25 cellular contexts compared by ENCODE assay signal in the genomic region with DNA sequence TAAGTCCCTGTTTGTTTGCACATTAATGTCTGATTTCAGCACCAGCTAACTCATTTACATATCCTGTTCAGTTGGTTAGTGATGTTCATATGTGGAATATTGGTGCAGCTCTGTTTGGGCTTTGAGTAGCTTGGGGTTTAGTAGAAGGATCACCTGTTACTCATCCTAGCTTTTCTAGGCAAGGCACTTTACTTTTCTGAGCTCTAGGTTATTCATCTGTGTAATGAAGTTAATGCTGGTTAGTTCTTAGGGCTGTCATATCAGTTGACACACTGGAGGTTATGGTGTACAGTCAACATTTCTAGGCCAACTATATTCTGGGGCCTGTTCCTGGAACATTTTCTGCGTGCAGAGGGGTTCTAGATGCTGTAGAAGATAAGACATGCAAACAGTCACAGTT.
DNase-seq lines count a peak whose midpoint lies in the region; ATAC-seq and TF ChIP-seq lines count a peak whose summit lies in the region.
"Had no signal": no experiment of that assay in that cellular context is flagged by ENCODE, and none has a peak within 500 bp of the region (broad histone marks: within the 10 kb centered on the region; RNA-seq: fewer than 3 reads in every experiment).

No MANE protein-coding gene starts in this region.

- H3K36me3 Mint-ChIP-seq in activated T-helper 1 cell treated with anti-CD3 and anti-CD28 coated beads, Interleukin-12 subunit alpha, Interleukin-12 subunit beta, Interleukin-2, Interleukin-4 antibody, amounts not matched to agents 30 ng/mL and 10 ng/mL and 1 ng/mL, durations not matched to agents 14 hours and 24 hours and 36 hours (ENCODE audit: low read depth): peaks cover 4% of the 10 kb centered on the region

- intact Hi-C loops in activated T-helper 1 cell treated with anti-CD3 and anti-CD28 coated beads, Interleukin-12 subunit alpha, Interleukin-12 subunit beta, Interleukin-2, Interleukin-4 antibody, amounts not matched to agents 30 ng/mL and 10 ng/mL and 1 ng/mL, durations not matched to agents 14 hours and 24 hours and 36 hours (cut with micrococcal nuclease): no loop called here

- H3K36me3 ChIP-seq in HEK293 (ENCODE audit: control insufficient read depth in 2 of 2, insufficient read depth in 1 of 2, low read length in 2 of 2) (no peaks in the 10 kb centered on the region), right atrium auricular region (no peaks in the 10 kb centered on the region), HAP-1 (replicated peaks) (no peaks in the 10 kb centered on the region)
- no peaks in the 10 kb centered on the region for H3K36me3 ChIP-seq in effector memory CD4-positive, alpha-beta T cell (ENCODE audit: control insufficient read depth, insufficient read depth, low read length)
- H3K36me3 ChIP-seq: sigmoid colon, thyroid gland had no signal

- H3K4me3 Mint-ChIP-seq in activated T-helper 1 cell treated with anti-CD3 and anti-CD28 coated beads, Interleukin-12 subunit alpha, Interleukin-12 subunit beta, Interleukin-2, Interleukin-4 antibody, amounts not matched to agents 30 ng/mL and 10 ng/mL and 1 ng/mL, durations not matched to agents 14 hours and 24 hours and 36 hours: no peak overlapping the region
- H3K4me3 Mint-ChIP-seq: activated naive CD8-positive, alpha-beta T cell treated with anti-CD3 and anti-CD28 coated beads, Interleukin-2, amount 10 ng/mL, durations not matched to agents 7 days and 5 days; CD14-positive monocyte; endodermal cell; memory B cell had no signal

- TF ChIP-seq CTCF in HEK293 (tag by site-specific recombination; IDR thresholded peaks at IDR 0.05) (no peak), right atrium auricular region (IDR thresholded peaks at IDR 0.05) (no peak)

- peaks cover 22% of the 10 kb centered on the region for H3K4me1 Mint-ChIP-seq in activated T-helper 1 cell treated with anti-CD3 and anti-CD28 coated beads, Interleukin-12 subunit alpha, Interleukin-12 subunit beta, Interleukin-2, Interleukin-4 antibody, amounts not matched to agents 30 ng/mL and 10 ng/mL and 1 ng/mL, durations not matched to agents 14 hours and 24 hours and 36 hours (ENCODE audit: low read depth)
- H3K4me1 Mint-ChIP-seq: CD14-positive monocyte, memory B cell had no signal

- peak; percentile 90 to 93 for ATAC-seq in activated CD4-positive, CD25-positive, alpha-beta regulatory T cell treated with anti-CD3 and anti-CD28 coated beads, Interleukin-2, amount 50 U/mL, for 24 hours
- ATAC-seq: HepG2, left lobe of liver had no signal

- H3K27me3 Mint-ChIP-seq in activated T-helper 1 cell treated with anti-CD3 and anti-CD28 coated beads, Interleukin-12 subunit alpha, Interleukin-12 subunit beta, Interleukin-2, Interleukin-4 antibody, amounts not matched to agents 30 ng/mL and 10 ng/mL and 1 ng/mL, durations not matched to agents 14 hours and 24 hours and 36 hours (ENCODE audit: insufficient read depth): no peaks in the 10 kb centered on the region
- H3K27me3 Mint-ChIP-seq: activated naive CD8-positive, alpha-beta T cell treated with anti-CD3 and anti-CD28 coated beads, Interleukin-2, amount 10 ng/mL, durations not matched to agents 7 days and 5 days; memory B cell had no signal

- peak overlapping the region; percentile 70; the same call in 1 of the 2 replicates for H3K27ac ChIP-seq in HEK293 (ENCODE audit: extremely low read depth, low read depth, low read length)
- no peak overlapping the region for H3K27ac ChIP-seq in right atrium auricular region
- no peak overlapping the region for H3K27ac ChIP-seq in effector memory CD4-positive, alpha-beta T cell (ENCODE audit: insufficient read depth, low read length, poor library complexity, severe bottlenecking)
- H3K27ac ChIP-seq: 22Rv1, sigmoid colon, thyroid gland had no signal

- in situ Hi-C loops in HAP-1 (cut with MboI; ENCODE audit: low sequenced_read_pairs): no loop called here

- H3K4me1 ChIP-seq in HEK293 (ENCODE audit: control insufficient read depth, insufficient read depth, low read length) (peaks cover 19% of the 10 kb centered on the region), right atrium auricular region (no peaks in the 10 kb centered on the region), HAP-1 (no peaks in the 10 kb centered on the region)
- H3K4me1 ChIP-seq in effector memory CD4-positive, alpha-beta T cell (ENCODE audit: control insufficient read depth, insufficient read depth, low read length, poor library complexity, severe bottlenecking): no peaks in the 10 kb centered on the region
- H3K4me1 ChIP-seq: sigmoid colon had no signal

- POLR2A ChIA-PET in HEK293 (lab: Yijun Ruan, JAX): no interaction called here

- peaks cover 4% of the 10 kb centered on the region for H3K9me3 Mint-ChIP-seq in activated T-helper 1 cell treated with anti-CD3 and anti-CD28 coated beads, Interleukin-12 subunit alpha, Interleukin-12 subunit beta, Interleukin-2, Interleukin-4 antibody, amounts not matched to agents 30 ng/mL and 10 ng/mL and 1 ng/mL, durations not matched to agents 14 hours and 24 hours and 36 hours
- H3K9me3 Mint-ChIP-seq: activated naive CD8-positive, alpha-beta T cell treated with anti-CD3 and anti-CD28 coated beads, Interleukin-2, amount 10 ng/mL, durations not matched to agents 7 days and 5 days; endodermal cell; memory B cell had no signal

- H3K9me3 ChIP-seq in HEK293 (ENCODE audit: control insufficient read depth, insufficient read depth, low read depth, low read length) (no peaks in the 10 kb centered on the region), right atrium auricular region (no peaks in the 10 kb centered on the region), HAP-1 (no peaks in the 10 kb centered on the region)
- no peaks in the 10 kb centered on the region for H3K9me3 ChIP-seq in effector memory CD4-positive, alpha-beta T cell (ENCODE audit: control insufficient read depth, low read length)
- H3K9me3 ChIP-seq: sigmoid colon, thyroid gland had no signal

- CTCF ChIA-PET in HEK293 (lab: Yijun Ruan, JAX): no interaction called here

- no peak overlapping the region for H3K4me3 ChIP-seq in HEK293 (ENCODE audit: low read depth, low read length)
- H3K4me3 ChIP-seq in right atrium auricular region: no peak overlapping the region
- H3K4me3 ChIP-seq in effector memory CD4-positive, alpha-beta T cell (ENCODE audit: insufficient read depth, low read depth, low read length, poor library complexity, severe bottlenecking): no peak overlapping the region
- no peak overlapping the region for H3K4me3 ChIP-seq in HAP-1
- H3K4me3 ChIP-seq: sigmoid colon, thyroid gland had no signal

- H3K27me3 ChIP-seq in right atrium auricular region (no peaks in the 10 kb centered on the region), HAP-1 (ENCODE audit: low read depth) (no peaks in the 10 kb centered on the region)
- no peaks in the 10 kb centered on the region for H3K27me3 ChIP-seq in effector memory CD4-positive, alpha-beta T cell (replicated peaks; ENCODE audit: control insufficient read depth, insufficient read depth, low read length, poor library complexity, severe bottlenecking)
- H3K27me3 ChIP-seq: sigmoid colon, thyroid gland had no signal

- H3K27ac Mint-ChIP-seq in activated T-helper 1 cell treated with anti-CD3 and anti-CD28 coated beads, Interleukin-12 subunit alpha, Interleukin-12 subunit beta, Interleukin-2, Interleukin-4 antibody, amounts not matched to agents 30 ng/mL and 10 ng/mL and 1 ng/mL, durations not matched to agents 14 hours and 24 hours and 36 hours: peak overlapping the region; percentile 60
- H3K27ac Mint-ChIP-seq: activated naive CD8-positive, alpha-beta T cell treated with anti-CD3 and anti-CD28 coated beads, Interleukin-2, amount 10 ng/mL, durations not matched to agents 7 days and 5 days; CD14-positive monocyte; endodermal cell; memory B cell had no signal

- DNase-seq in activated CD4-positive, CD25-positive, alpha-beta regulatory T cell (lab: John Stamatoyannopoulos, UW): no peak
- no peak for DNase-seq in activated T-helper 1 cell treated with anti-CD3 and anti-CD28 coated beads, Interleukin-12 subunit alpha, Interleukin-12 subunit beta, Interleukin-2, Interleukin-4 antibody, amounts not matched to agents 30 ng/mL and 10 ng/mL and 1 ng/mL, durations not matched to agents 14 hours and 24 hours and 36 hours (ENCODE audit: low spot score)
- DNase-seq in kidney tubule cell (ENCODE audit: low spot score): peak; percentile 51
- no peak for DNase-seq in right atrium auricular region (ENCODE audit: low spot score)
- no peak for DNase-seq in effector memory CD4-positive, alpha-beta T cell
- no peak for DNase-seq in HAP-1 (ENCODE audit: low spot score in 2 of 2)
- DNase-seq: activated CD4-positive, alpha-beta T cell treated with anti-CD3 and anti-CD28 coated beads, Interleukin-2, amount 50 U/mL, for 48 hours; activated naive CD8-positive, alpha-beta T cell treated with anti-CD3 and anti-CD28 coated beads, Interleukin-2, amount 10 ng/mL, durations not matched to agents 7 days and 5 days; caudate nucleus; endodermal cell; hippocampal formation; NCI-H187 treated with DMSO at 0.1 percent for 48 hours; NCI-H524; NK-92 treated with Interleukin-12 subunit alpha and Interleukin-12 subunit beta, amount 100 ng/mL, for 24 hours; SHP77; sigmoid colon; stimulated activated naive CD4-positive, alpha-beta T cell; thyroid gland had no signal

TF ChIP-seq in HEK293, 187 proteins besides CTCF, POLR2A, EP300 and RAD21:
- TF ChIP-seq ZEB2 (tag by site-specific recombination; IDR thresholded peaks at IDR 0.05) (no peak), ZNF654 (tag by site-specific recombination; IDR thresholded peaks at IDR 0.05; ENCODE audit: low read depth) (no peak), SCRT2 (tag by site-specific recombination; IDR thresholded peaks at IDR 0.05) (peak; percentile 83), SCRT1 (tag by site-specific recombination; IDR thresholded peaks at IDR 0.05; ENCODE audit: borderline replicate concordance) (peak; percentile 79)
- TF ChIP-seq, protein P1, sequence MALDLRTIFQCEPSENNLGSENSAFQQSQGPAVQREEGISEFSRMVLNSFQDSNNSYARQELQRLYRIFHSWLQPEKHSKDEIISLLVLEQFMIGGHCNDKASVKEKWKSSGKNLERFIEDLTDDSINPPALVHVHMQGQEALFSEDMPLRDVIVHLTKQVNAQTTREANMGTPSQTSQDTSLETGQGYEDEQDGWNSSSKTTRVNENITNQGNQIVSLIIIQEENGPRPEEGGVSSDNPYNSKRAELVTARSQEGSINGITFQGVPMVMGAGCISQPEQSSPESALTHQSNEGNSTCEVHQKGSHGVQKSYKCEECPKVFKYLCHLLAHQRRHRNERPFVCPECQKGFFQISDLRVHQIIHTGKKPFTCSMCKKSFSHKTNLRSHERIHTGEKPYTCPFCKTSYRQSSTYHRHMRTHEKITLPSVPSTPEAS (tag by site-specific recombination; IDR thresholded peaks at IDR 0.05): no peak
